ENCODE assay signal across 14 cellular contexts in genomic region chr6:37554480-37554819, GRCh38. TPM values are rescaled to one million over a fixed set of nuclear protein-coding genes. Genes with fewer than 3 reads are reported as not detected.
DNase-seq lines count a peak whose midpoint lies in the region; ATAC-seq and TF ChIP-seq lines count a peak whose summit lies in the region.
"Had no signal": no experiment of that assay in that cellular context is flagged by ENCODE, and none has a peak within 500 bp of the region (broad histone marks: within the 10 kb centered on the region; RNA-seq: fewer than 3 reads in every experiment).

No MANE protein-coding gene starts in this region.

- peak overlapping the region in 3 of 11 experiments; percentile 26 to 52 (median 32); a peak in 3 of 22 replicates for H3K27ac ChIP-seq in BLaER1 treated with 17β-estradiol and CSF1 and Interleukin-3, amounts not matched to agents 10 nM and 100 nM
- H3K27ac ChIP-seq: pancreas, thoracic aorta, VCaP had no signal

- peaks cover 0 to 3% (median 0%) of the 10 kb centered on the region in 11 experiments; a peak in 1 of 22 replicates for H4K20me1 ChIP-seq in BLaER1 treated with 17β-estradiol and CSF1 and Interleukin-3, amounts not matched to agents 10 nM and 100 nM

- H3K4me2 ChIP-seq in BLaER1 treated with 17β-estradiol and CSF1 and Interleukin-3, amounts not matched to agents 10 nM and 100 nM = peak overlapping the region; percentile 1 to 92 (median 84); a peak in 20 of 22 replicates

- H3K4me1 ChIP-seq in BLaER1 treated with 17β-estradiol and CSF1 and Interleukin-3, amounts not matched to agents 10 nM and 100 nM = peaks cover 58 to 100% (median 100%) of the 10 kb centered on the region in 10 experiments
- H3K4me1 ChIP-seq: pancreas had no signal

- peak; percentile 31 for DNase-seq in H4 (ENCODE audit: low spot score)
- no peak for DNase-seq in activated T-helper 1 cell treated with anti-CD3 and anti-CD28 coated beads, Interleukin-12 subunit alpha, Interleukin-12 subunit beta, Interleukin-2, Interleukin-4 antibody, amounts not matched to agents 30 ng/mL and 10 ng/mL and 1 ng/mL, durations not matched to agents 14 hours and 24 hours and 36 hours (ENCODE audit: low spot score)
- DNase-seq in mesothelial cell of epicardium (ENCODE audit: low spot score in 2 of 2, unreplicated experiment in 2 of 2) = no peak
- DNase-seq in SKM-1 (lab: John Stamatoyannopoulos, UW; ENCODE audit: unreplicated experiment) = no peak
- DNase-seq in NK-92 treated with Interleukin-12 subunit alpha and Interleukin-12 subunit beta, amount 100 ng/mL, for 24 hours (lab: John Stamatoyannopoulos, UW) = no peak
- DNase-seq: COR-L47; kidney; pancreas; stimulated activated CD4-positive, alpha-beta T cell treated with anti-CD3 and anti-CD28 coated beads, Interleukin-4, amount 100 ng/mL, for 4 hours had no signal

- intact Hi-C loops in activated T-helper 1 cell treated with anti-CD3 and anti-CD28 coated beads, Interleukin-12 subunit alpha, Interleukin-12 subunit beta, Interleukin-2, Interleukin-4 antibody, amounts not matched to agents 30 ng/mL and 10 ng/mL and 1 ng/mL, durations not matched to agents 14 hours and 24 hours and 36 hours (cut with micrococcal nuclease) = loop anchor here (10.0 kb wide), 1 partner anchor 1560 kb away; the partner anchor contains the start of gene SAYSD1

- H3K4me1 Mint-ChIP-seq in activated T-helper 1 cell treated with anti-CD3 and anti-CD28 coated beads, Interleukin-12 subunit alpha, Interleukin-12 subunit beta, Interleukin-2, Interleukin-4 antibody, amounts not matched to agents 30 ng/mL and 10 ng/mL and 1 ng/mL, durations not matched to agents 14 hours and 24 hours and 36 hours (ENCODE audit: low read depth) = peaks cover 41% of the 10 kb centered on the region
- H3K4me1 Mint-ChIP-seq in mesothelial cell of epicardium = peaks cover 52% of the 10 kb centered on the region

- H3K27me3 Mint-ChIP-seq in activated T-helper 1 cell treated with anti-CD3 and anti-CD28 coated beads, Interleukin-12 subunit alpha, Interleukin-12 subunit beta, Interleukin-2, Interleukin-4 antibody, amounts not matched to agents 30 ng/mL and 10 ng/mL and 1 ng/mL, durations not matched to agents 14 hours and 24 hours and 36 hours (ENCODE audit: insufficient read depth) = peaks cover 19% of the 10 kb centered on the region
- no peaks in the 10 kb centered on the region for H3K27me3 Mint-ChIP-seq in mesothelial cell of epicardium (ENCODE audit: low read depth)

- H3K27ac Mint-ChIP-seq in activated T-helper 1 cell treated with anti-CD3 and anti-CD28 coated beads, Interleukin-12 subunit alpha, Interleukin-12 subunit beta, Interleukin-2, Interleukin-4 antibody, amounts not matched to agents 30 ng/mL and 10 ng/mL and 1 ng/mL, durations not matched to agents 14 hours and 24 hours and 36 hours = peak overlapping the region; percentile 33
- peak overlapping the region; percentile 31 for H3K27ac Mint-ChIP-seq in mesothelial cell of epicardium

- no peak overlapping the region for H3K4me3 ChIP-seq in BLaER1 treated with 17β-estradiol and CSF1 and Interleukin-3, amounts not matched to agents 10 nM and 100 nM
- H3K4me3 ChIP-seq: pancreas, thoracic aorta had no signal

- no peak for ATAC-seq in GM18873 (IDR thresholded peaks at IDR 0.05; ENCODE audit: low FRiP score, unreplicated experiment)
- ATAC-seq in HG03571 (IDR thresholded peaks at IDR 0.05; ENCODE audit: unreplicated experiment) = no peak
- ATAC-seq: pancreas had no signal

- no peaks in the 10 kb centered on the region for H3K9me3 ChIP-seq in BLaER1 treated with 17β-estradiol and CSF1 and Interleukin-3, amounts not matched to agents 10 nM and 100 nM (replicated peaks in 1 of 11)
- H3K9me3 ChIP-seq: pancreas, thoracic aorta had no signal

- no peak overlapping the region for H3K4me3 Mint-ChIP-seq in activated T-helper 1 cell treated with anti-CD3 and anti-CD28 coated beads, Interleukin-12 subunit alpha, Interleukin-12 subunit beta, Interleukin-2, Interleukin-4 antibody, amounts not matched to agents 30 ng/mL and 10 ng/mL and 1 ng/mL, durations not matched to agents 14 hours and 24 hours and 36 hours
- H3K4me3 Mint-ChIP-seq in mesothelial cell of epicardium = no peak overlapping the region

- peaks cover 0 to 29% (median 0%) of the 10 kb centered on the region in 11 experiments; a peak in 4 of 22 replicates for H3K27me3 ChIP-seq in BLaER1 treated with 17β-estradiol and CSF1 and Interleukin-3, amounts not matched to agents 10 nM and 100 nM
- H3K27me3 ChIP-seq: pancreas had no signal

- no peak for TF ChIP-seq CTCF in mesothelial cell of epicardium (IDR thresholded peaks at IDR 0.05; ENCODE audit: unreplicated experiment)

- no peaks in the 10 kb centered on the region for H3K9me3 Mint-ChIP-seq in activated T-helper 1 cell treated with anti-CD3 and anti-CD28 coated beads, Interleukin-12 subunit alpha, Interleukin-12 subunit beta, Interleukin-2, Interleukin-4 antibody, amounts not matched to agents 30 ng/mL and 10 ng/mL and 1 ng/mL, durations not matched to agents 14 hours and 24 hours and 36 hours
- no peaks in the 10 kb centered on the region for H3K9me3 Mint-ChIP-seq in mesothelial cell of epicardium

- H3K36me3 ChIP-seq in BLaER1 treated with 17β-estradiol and CSF1 and Interleukin-3, amounts not matched to agents 10 nM and 100 nM = no peaks in the 10 kb centered on the region
- H3K36me3 ChIP-seq: pancreas, thoracic aorta had no signal

- peak overlapping the region in 3 of 11 experiments; percentile 8 to 58 (median 40); a peak in 4 of 22 replicates for H3K9ac ChIP-seq in BLaER1 treated with 17β-estradiol and CSF1 and Interleukin-3, amounts not matched to agents 10 nM and 100 nM

- no peaks in the 10 kb centered on the region for H3K36me3 Mint-ChIP-seq in activated T-helper 1 cell treated with anti-CD3 and anti-CD28 coated beads, Interleukin-12 subunit alpha, Interleukin-12 subunit beta, Interleukin-2, Interleukin-4 antibody, amounts not matched to agents 30 ng/mL and 10 ng/mL and 1 ng/mL, durations not matched to agents 14 hours and 24 hours and 36 hours (ENCODE audit: low read depth)
- no peaks in the 10 kb centered on the region for H3K36me3 Mint-ChIP-seq in mesothelial cell of epicardium

RNA-seq across cellular contexts. Expression of gene CCDC167, which starts 54.8 kb away (rescaled TPM):
- 44.2 and 53.5 TPM in 2 replicates for total RNA-seq in H4 (2014; rRNA removed; shearing (Covaris generic))
- 66.6 and 72.4 TPM in 2 replicates for total RNA-seq in activated T-helper 1 cell treated with anti-CD3 and anti-CD28 coated beads, Interleukin-12 subunit alpha, Interleukin-12 subunit beta, Interleukin-2, Interleukin-4 antibody, amounts not matched to agents 30 ng/mL and 10 ng/mL and 1 ng/mL, durations not matched to agents 14 hours and 24 hours and 36 hours
- total RNA-seq in mesothelial cell of epicardium = 23.8 to 26.0 TPM (median 24.8 TPM) in 3 replicates
